8 cellular contexts compared by ENCODE assay signal in the genomic region with DNA sequence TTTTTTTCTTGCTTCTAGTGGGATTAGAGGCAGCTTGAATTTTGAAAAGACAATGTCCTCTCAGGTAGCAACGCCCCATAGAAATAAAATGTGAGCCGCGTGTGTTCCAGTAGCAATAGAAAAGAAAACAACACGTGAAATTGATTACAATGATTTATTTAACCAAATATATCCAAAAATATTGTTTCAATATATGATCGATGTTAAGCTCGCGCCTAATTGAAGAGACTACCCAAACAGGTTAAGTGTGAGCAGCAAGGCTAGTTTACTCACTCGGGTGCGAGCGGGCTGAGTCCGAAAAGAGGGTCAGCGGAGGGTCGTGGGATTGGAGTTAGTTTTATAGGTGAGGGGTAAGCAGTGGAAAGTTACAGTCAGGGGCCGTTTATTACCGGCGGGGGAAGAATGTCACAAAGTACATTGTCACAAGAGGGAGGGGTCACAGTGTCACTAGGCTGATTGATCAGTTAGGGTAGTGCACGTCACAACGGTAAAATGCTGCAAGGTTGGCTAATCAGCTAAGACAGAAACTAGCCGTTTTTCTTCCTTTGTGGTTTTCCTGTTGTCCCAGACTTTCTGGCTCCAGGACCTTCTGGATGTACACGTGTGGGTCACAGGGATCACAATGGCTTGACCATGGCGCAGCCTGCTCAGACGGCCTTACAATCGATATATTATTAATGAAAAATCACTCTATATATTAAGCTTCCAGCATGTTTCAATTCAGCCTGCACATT. TPM values are rescaled to one million over a fixed set of nuclear protein-coding genes. Genes with fewer than 3 reads are reported as not detected.
DNase-seq lines count a peak whose midpoint lies in the region; ATAC-seq, FAIRE-seq and TF ChIP-seq lines count a peak whose summit lies in the region.

No MANE protein-coding gene starts in this region.

- no peak for TF ChIP-seq RAD21 in HepG2 (CRISPR knock-in tag; IDR thresholded peaks at IDR 0.05)

- H2AFZ ChIP-seq in HepG2 (ENCODE audit: low read length), result no peak overlapping the region

- H3K79me2 ChIP-seq in HepG2 (ENCODE audit: insufficient read depth, low read length), result peaks cover 39% of the 10 kb centered on the region

- H3K27ac Mint-ChIP-seq in IgD-negative memory B cell, result peak overlapping the region; percentile 66 to 90 (median 89)

- POLR2A ChIA-PET in HepG2 (lab: Yijun Ruan, JAX), result interaction anchor here (1.0 to 1.8 kb wide), 4 partner anchors 10 to 36 kb away, joined by 3 to 6 read pairs (median 4); no protein-coding TSS in a partner anchor

- intact Hi-C loops in ascending aorta (cut with DNase I), result loop anchor here (2.0 to 5.0 kb wide), 2 partner anchors 147 to 251 kb away; a partner anchor contains a TSS
- intact Hi-C loops in HepG2 (cut with micrococcal nuclease; ENCODE audit: unreplicated experiment), result loop anchor here (2.0 kb wide), 1 partner anchor 149 kb away; a partner anchor contains a TSS
- intact Hi-C loops in upper lobe of right lung (cut with DNase I), result no loop called here

- peak overlapping the region; percentile 94 to 99 (median 96) for H3K4me3 Mint-ChIP-seq in IgD-negative memory B cell

- peak overlapping the region; percentile 83 to 95 (median 91) for H3K4me2 ChIP-seq in BLaER1 treated with 17β-estradiol and CSF1 and Interleukin-3, amounts not matched to agents 10 nM and 100 nM
- peak overlapping the region; percentile 65 for H3K4me2 ChIP-seq in HepG2 (ENCODE audit: low read depth, low read length)

- peaks cover 19 to 26% (median 24%) of the 10 kb centered on the region in 3 donors for H3K4me1 Mint-ChIP-seq in IgD-negative memory B cell

- whole genome bisulfite sequencing in HepG2 (ENCODE audit: low lambda C conversion rate), result 46% methylated on average over 23 of the region's 23 CpGs

- TF ChIP-seq EP300 in HepG2 (IDR thresholded peaks at IDR 0.05; ENCODE audit: low read depth in 2 of 2, low read length in 2 of 2) (peak in 1 of 2 experiments; percentile 81; a peak in 2 of 4 replicates), HepG2 (CRISPR knock-in tag; IDR thresholded peaks at IDR 0.05; ENCODE audit: borderline replicate concordance) (peak; percentile 91)

- peaks cover 17 to 29% (median 28%) of the 10 kb centered on the region in 11 experiments for H3K36me3 ChIP-seq in BLaER1 treated with 17β-estradiol and CSF1 and Interleukin-3, amounts not matched to agents 10 nM and 100 nM
- H3K36me3 ChIP-seq in ascending aorta (no peaks in the 10 kb centered on the region), HepG2 (replicated peaks in 1 of 2; ENCODE audit: control insufficient read depth in 1 of 2, insufficient read depth in 2 of 2, low read length in 2 of 2) (no peaks in the 10 kb centered on the region), upper lobe of right lung (no peaks in the 10 kb centered on the region)

- H3K4me3 ChIP-seq in BLaER1 treated with 17β-estradiol and CSF1 and Interleukin-3, amounts not matched to agents 10 nM and 100 nM, result peak overlapping the region; percentile 84 to 99 (median 92)
- H3K4me3 ChIP-seq in ascending aorta (peak overlapping the region; percentile 77 to 78), HepG2 (replicated peaks in 1 of 3; ENCODE audit: insufficient read depth in 1 of 3, low read depth in 2 of 3, low read length in 3 of 3) (peak overlapping the region; percentile 20 to 78 (median 36); a peak in 4 of 6 replicates), upper lobe of right lung (peak overlapping the region; percentile 92)

- TF ChIP-seq CTCF in ascending aorta (IDR thresholded peaks at IDR 0.05) (no peak), HepG2 (CRISPR knock-in tag; IDR thresholded peaks at IDR 0.05) (no peak), upper lobe of right lung (IDR thresholded peaks at IDR 0.05) (no peak)

- H3K9ac ChIP-seq in BLaER1 treated with 17β-estradiol and CSF1 and Interleukin-3, amounts not matched to agents 10 nM and 100 nM, result peak overlapping the region; percentile 22 to 95 (median 92); a peak in 20 of 22 replicates
- peak overlapping the region; percentile 87 for H3K9ac ChIP-seq in HepG2 (ENCODE audit: insufficient read depth, low read depth, low read length)

- CTCF ChIA-PET in HepG2 (lab: Yijun Ruan, JAX; ENCODE audit: low intra/inter-chr PET ratio, low total read pairs), result no interaction called here

- H4K20me1 ChIP-seq in BLaER1 treated with 17β-estradiol and CSF1 and Interleukin-3, amounts not matched to agents 10 nM and 100 nM, result no peaks in the 10 kb centered on the region; a peak in 2 of 22 replicates
- peaks cover 5% of the 10 kb centered on the region; the same call in 1 of the 2 replicates for H4K20me1 ChIP-seq in HepG2 (ENCODE audit: insufficient read depth, low read length)

- BruUV-seq in HepG2 (replicated peaks; lab: Mats Ljungman, UMichigan), result no TSS peak

- peaks cover 22 to 33% (median 29%) of the 10 kb centered on the region in 10 experiments for H3K4me1 ChIP-seq in BLaER1 treated with 17β-estradiol and CSF1 and Interleukin-3, amounts not matched to agents 10 nM and 100 nM
- peaks cover 0 to 10% of the 10 kb centered on the region in 2 donors for H3K4me1 ChIP-seq in ascending aorta
- H3K4me1 ChIP-seq in HepG2 (ENCODE audit: insufficient read depth, low read length), result peaks cover 33% of the 10 kb centered on the region
- peaks cover 10% of the 10 kb centered on the region for H3K4me1 ChIP-seq in upper lobe of right lung

- in situ Hi-C loops in HepG2 (cut with HindIII; ENCODE audit: extremely low pct_ligation_motif_present, low pct_unique_long_range_greater_than_20kb), result no loop called here

- peak overlapping the region in 9 of 11 experiments; percentile 91 to 96 (median 92); a peak in 18 of 22 replicates for H3K27ac ChIP-seq in BLaER1 treated with 17β-estradiol and CSF1 and Interleukin-3, amounts not matched to agents 10 nM and 100 nM
- H3K27ac ChIP-seq in ascending aorta, result no peak overlapping the region
- peak overlapping the region; percentile 90 for H3K27ac ChIP-seq in HepG2 (ENCODE audit: extremely low read length, insufficient read depth, low read length)
- H3K27ac ChIP-seq in upper lobe of right lung, result no peak overlapping the region

- ATAC-seq in HepG2 (peak; percentile 57), upper lobe of right lung (no peak), HG03280 (IDR thresholded peaks at IDR 0.05; ENCODE audit: unreplicated experiment) (no peak), GM19035 (IDR thresholded peaks at IDR 0.05; ENCODE audit: unreplicated experiment) (no peak)

- H3K27me3 Mint-ChIP-seq in IgD-negative memory B cell, result peaks cover 1% of the 10 kb centered on the region

- H3K27me3 ChIP-seq in BLaER1 treated with 17β-estradiol and CSF1 and Interleukin-3, amounts not matched to agents 10 nM and 100 nM, result no peaks in the 10 kb centered on the region
- H3K27me3 ChIP-seq in ascending aorta (no peaks in the 10 kb centered on the region), HepG2 (ENCODE audit: control insufficient read depth in 1 of 2, insufficient read depth in 2 of 2, low read length in 2 of 2) (no peaks in the 10 kb centered on the region; a peak in 1 of 5 replicates), upper lobe of right lung (no peaks in the 10 kb centered on the region)

- TF ChIP-seq POLR2A in HepG2 (IDR thresholded peaks at IDR 0.05; ENCODE audit: insufficient read depth in 1 of 2, low read depth in 2 of 2, low read length in 2 of 2), result peak in 1 of 2 experiments; percentile 35; a peak in 1 of 4 replicates

- H3K9me3 Mint-ChIP-seq in IgD-negative memory B cell, result peaks cover 0 to 6% (median 4%) of the 10 kb centered on the region in 3 donors

- DNase-seq in ascending aorta (ENCODE audit: low spot score in 2 of 2), result no peak
- peak; percentile 88 for DNase-seq in HepG2 (ENCODE audit: low spot score)
- no peak for DNase-seq in upper lobe of right lung
- no peak for DNase-seq in COR-L47 (lab: John Stamatoyannopoulos, UW)

- peak; percentile 82 for FAIRE-seq in HepG2 (lab: Jason Lieb, UNC)

- H3K36me3 Mint-ChIP-seq in IgD-negative memory B cell, result no peaks in the 10 kb centered on the region

- H3K9me3 ChIP-seq in BLaER1 treated with 17β-estradiol and CSF1 and Interleukin-3, amounts not matched to agents 10 nM and 100 nM (replicated peaks in 1 of 11), result peaks cover 37 to 64% (median 55%) of the 10 kb centered on the region in 11 experiments
- H3K9me3 ChIP-seq in ascending aorta (no peaks in the 10 kb centered on the region), HepG2 (ENCODE audit: low read length) (no peaks in the 10 kb centered on the region), upper lobe of right lung (no peaks in the 10 kb centered on the region)

RNA-seq across cellular contexts. Expression of a gene that starts 0.7 kb away (rescaled TPM):
- polyA plus RNA-seq in IgD-negative memory B cell (3.3 TPM), HepG2 (2011; rRNA removed) (3.1 and 4.2 TPM in 2 replicates)
- total RNA-seq in ascending aorta (not detected), HepG2 (2016; rRNA removed; fragmentation: Illumina TruSeq; extraction: Trizol) (10.9 and 15.2 TPM in 2 replicates), upper lobe of right lung (3.2 TPM)
- total RNA-seq in HepG2 (2016; cell fraction: cytosol; rRNA removed; fragmentation: Illumina TruSeq; extraction: Trizol; ENCODE audit: low read depth), result 3.3 and 4.0 TPM in 2 replicates
- total RNA-seq in HepG2 (2016; cell fraction: insoluble cytoplasmic fraction; rRNA removed; fragmentation: Illumina TruSeq; extraction: Trizol), result 10.9 and 17.3 TPM in 2 replicates
- 6.3 and 7.0 TPM in 2 replicates for total RNA-seq in HepG2 (2016; cell fraction: membrane; rRNA removed; fragmentation: Illumina TruSeq; extraction: Trizol)
- 6.2 and 8.1 TPM in 2 replicates for total RNA-seq in HepG2 (2016; cell fraction: nucleus; rRNA removed; fragmentation: Illumina TruSeq; extraction: Trizol)
- 1.2 and 1.4 TPM in 2 replicates for polyA plus RNA-seq in HepG2 (2011; cell fraction: cytosol; rRNA removed)
- 2.3 and 2.7 TPM in 2 replicates for polyA plus RNA-seq in HepG2 (2011; cell fraction: nucleus; rRNA removed)
- 6.0 and 9.2 TPM in 2 replicates for polyA plus RNA-seq in HepG2 (2012)
- polyA plus RNA-seq in HepG2 (2016; cell fraction: cytosol; fragmentation: Illumina TruSeq; extraction: Trizol; ENCODE audit: low read depth), result 0.41 and 0.53 TPM in 2 replicates
- 13.4 and 14.2 TPM in 2 replicates for polyA plus RNA-seq in HepG2 (2016; cell fraction: insoluble cytoplasmic fraction; fragmentation: Illumina TruSeq; extraction: Trizol; ENCODE audit: low read depth)
- polyA plus RNA-seq in HepG2 (2016; cell fraction: membrane; fragmentation: Illumina TruSeq; extraction: Trizol; ENCODE audit: low read depth), result 2.0 and 2.3 TPM in 2 replicates
- polyA plus RNA-seq in HepG2 (2016; cell fraction: nucleus; fragmentation: Illumina TruSeq; extraction: Trizol; ENCODE audit: insufficient read depth, low read depth), result 5.8 and 7.7 TPM in 2 replicates
- polyA minus RNA-seq in HepG2 (2011; rRNA and poly(A)+ RNA removed; ENCODE audit: low replicate concordance), result 0.82 and 2.0 TPM in 2 replicates
- 4.1 and 4.4 TPM in 2 replicates for polyA minus RNA-seq in HepG2 (2011; cell fraction: cytosol; rRNA and poly(A)+ RNA removed)
- 14.9 and 16.4 TPM in 2 replicates for polyA minus RNA-seq in HepG2 (2011; cell fraction: nucleus; rRNA and poly(A)+ RNA removed)

RNA-seq across cellular contexts. Expression of a gene that starts 24.8 kb away (rescaled TPM):
- polyA plus RNA-seq in IgD-negative memory B cell (26.5 TPM), HepG2 (2011; rRNA removed) (2.8 and 3.1 TPM in 2 replicates)
- total RNA-seq in ascending aorta (0.64 TPM), HepG2 (2016; rRNA removed; fragmentation: Illumina TruSeq; extraction: Trizol) (13.6 and 14.6 TPM in 2 replicates), upper lobe of right lung (8.9 TPM)
- total RNA-seq in HepG2 (2016; cell fraction: cytosol; rRNA removed; fragmentation: Illumina TruSeq; extraction: Trizol; ENCODE audit: low read depth), result 2.4 and 3.5 TPM in 2 replicates
- 10.6 and 14.2 TPM in 2 replicates for total RNA-seq in HepG2 (2016; cell fraction: insoluble cytoplasmic fraction; rRNA removed; fragmentation: Illumina TruSeq; extraction: Trizol)
- 5.9 and 7.8 TPM in 2 replicates for total RNA-seq in HepG2 (2016; cell fraction: membrane; rRNA removed; fragmentation: Illumina TruSeq; extraction: Trizol)
- total RNA-seq in HepG2 (2016; cell fraction: nucleus; rRNA removed; fragmentation: Illumina TruSeq; extraction: Trizol), result 9.1 and 11.4 TPM in 2 replicates
- polyA plus RNA-seq in HepG2 (2011; cell fraction: cytosol; rRNA removed), result 1.6 and 2.7 TPM in 2 replicates
- polyA plus RNA-seq in HepG2 (2011; cell fraction: nucleus; rRNA removed), result 1.7 and 1.8 TPM in 2 replicates
- 3.2 and 4.3 TPM in 2 replicates for polyA plus RNA-seq in HepG2 (2012)
- polyA plus RNA-seq in HepG2 (2016; cell fraction: cytosol; fragmentation: Illumina TruSeq; extraction: Trizol; ENCODE audit: low read depth), result 0.65 and 0.85 TPM in 2 replicates
- 6.7 and 7.5 TPM in 2 replicates for polyA plus RNA-seq in HepG2 (2016; cell fraction: insoluble cytoplasmic fraction; fragmentation: Illumina TruSeq; extraction: Trizol; ENCODE audit: low read depth)
- polyA plus RNA-seq in HepG2 (2016; cell fraction: membrane; fragmentation: Illumina TruSeq; extraction: Trizol; ENCODE audit: low read depth), result 0.85 and 1.5 TPM in 2 replicates
- polyA plus RNA-seq in HepG2 (2016; cell fraction: nucleus; fragmentation: Illumina TruSeq; extraction: Trizol; ENCODE audit: insufficient read depth, low read depth), result 4.8 and 6.8 TPM in 2 replicates
- 5.8 and 7.0 TPM in 2 replicates for polyA minus RNA-seq in HepG2 (2011; rRNA and poly(A)+ RNA removed; ENCODE audit: low replicate concordance)
- 3.7 and 4.6 TPM in 2 replicates for polyA minus RNA-seq in HepG2 (2011; cell fraction: cytosol; rRNA and poly(A)+ RNA removed)
- 9.9 and 10.7 TPM in 2 replicates for polyA minus RNA-seq in HepG2 (2011; cell fraction: nucleus; rRNA and poly(A)+ RNA removed)

Comparison
In these comparisons a context has a peak if more than half of its experiments do, and no peak if none do; other contexts are left out.
1. H3K27ac ChIP-seq: peak in BLaER1 treated with 17β-estradiol and CSF1 and Interleukin-3, amounts not matched to agents 10 nM and 100 nM (9 of 11) and HepG2 (single experiment); none in ascending aorta (0 of 2) and upper lobe of right lung (single experiment).
2. H3K4me3 ChIP-seq: peak in every context shown above with its lines; median percentile 92 in upper lobe of right lung; 92 in BLaER1 treated with 17β-estradiol and CSF1 and Interleukin-3, amounts not matched to agents 10 nM and 100 nM; 78 in ascending aorta; 36 in HepG2.